ENCODE assay signal across 2 cellular contexts in genomic region chr17:4469552-4469951, GRCh38.
TF ChIP-seq lines count a peak whose summit lies in the region.

No MANE protein-coding gene starts in this region.

TF ChIP-seq in A549, 52 proteins besides CTCF, POLR2A, EP300 and RAD21:
- no peak for TF ChIP-seq E2F6 (IDR thresholded peaks at IDR 0.05; ENCODE audit: borderline replicate concordance, low read depth)
- TF ChIP-seq HDAC2 (IDR thresholded peaks at IDR 0.05): no peak
- no peak for TF ChIP-seq RARB (CRISPR knock-in tag; IDR thresholded peaks at IDR 0.05)
- no peak for TF ChIP-seq RNF2 (IDR thresholded peaks at IDR 0.05; ENCODE audit: borderline replicate concordance, low read depth)
- no peak for TF ChIP-seq ELK1 (IDR thresholded peaks at IDR 0.05; ENCODE audit: low read depth, low read length)
- TF ChIP-seq EHF (CRISPR knock-in tag; IDR thresholded peaks at IDR 0.05): no peak
- TF ChIP-seq ZNF302 (CRISPR knock-in tag; IDR thresholded peaks at IDR 0.05): no peak
- TF ChIP-seq CBX8 (IDR thresholded peaks at IDR 0.05): no peak
- TF ChIP-seq RFX5 (IDR thresholded peaks at IDR 0.05): no peak
- TF ChIP-seq GATA3 (IDR thresholded peaks at IDR 0.05; ENCODE audit: borderline replicate concordance): no peak
- TF ChIP-seq PBX3 (IDR thresholded peaks at IDR 0.05): no peak
- no peak for TF ChIP-seq NFE2L2 (conservative IDR thresholded peaks at IDR 0.05; ENCODE audit: low read length)
- TF ChIP-seq SREBF2 (IDR thresholded peaks at IDR 0.05): no peak
- TF ChIP-seq FOSB (CRISPR knock-in tag; IDR thresholded peaks at IDR 0.05): no peak
- TF ChIP-seq NR3C1 (IDR thresholded peaks at IDR 0.05): no peak
- no peak for TF ChIP-seq RCOR1 (IDR thresholded peaks at IDR 0.05; ENCODE audit: low read depth, low read length)
- TF ChIP-seq USF2 (IDR thresholded peaks at IDR 0.05): no peak
- no peak for TF ChIP-seq REST (IDR thresholded peaks at IDR 0.05)
- no peak for TF ChIP-seq PHF8 (IDR thresholded peaks at IDR 0.05; ENCODE audit: borderline replicate concordance, low read depth)

TF ChIP-seq in K562, 482 proteins besides CTCF, POLR2A, EP300 and RAD21:
- TF ChIP-seq VEZF1 (CRISPR knock-in tag; IDR thresholded peaks at IDR 0.05) (no peak), IRF9 (tag; IDR thresholded peaks at IDR 0.05) (no peak), COPS2 (conservative IDR thresholded peaks at IDR 0.05) (no peak), NR2C1 (IDR thresholded peaks at IDR 0.05) (no peak), NR2C1 (tag; IDR thresholded peaks at IDR 0.05) (no peak), DNMT1 (IDR thresholded peaks at IDR 0.05) (no peak), PKNOX1 (IDR thresholded peaks at IDR 0.05) (0 out of 2 replicates have a peak, but pooled peaks have one; percentile 8), CBX3 (IDR thresholded peaks at IDR 0.05; ENCODE audit: borderline replicate concordance in 1 of 2, low read length in 2 of 2) (no peak)
